In genomic region chr4:126850286-126850685, GRCh38 we compare ENCODE assay signal across 12 cellular contexts.
DNase-seq lines count a peak whose midpoint lies in the region; ATAC-seq, FAIRE-seq and TF ChIP-seq lines count a peak whose summit lies in the region.
"Had no signal": no experiment of that assay in that cellular context is flagged by ENCODE, and none has a peak within 500 bp of the region (broad histone marks: within the 10 kb centered on the region; RNA-seq: fewer than 3 reads in every experiment).

No MANE protein-coding gene starts in this region.

- FAIRE-seq in endothelial cell of umbilical vein (lab: Jason Lieb, UNC), result peak; percentile 50

- no peak overlapping the region for H3K9ac ChIP-seq in endothelial cell of umbilical vein (replicated peaks; ENCODE audit: extremely low read depth, insufficient read depth, low read length)
- H3K9ac ChIP-seq: BLaER1 had no signal

- no peak for TF ChIP-seq CTCF in endothelial cell of umbilical vein (IDR thresholded peaks at IDR 0.05; ENCODE audit: extremely low read depth in 1 of 2, insufficient read depth in 1 of 2, low read depth in 1 of 2, low read length in 2 of 2)
- TF ChIP-seq CTCF in Caco-2 (IDR thresholded peaks at IDR 0.05; ENCODE audit: insufficient read depth in 1 of 2, low read depth in 1 of 2, low read length in 1 of 2, severe bottlenecking in 1 of 2, unreplicated experiment in 1 of 2), result no peak

- dilution Hi-C loops in endothelial cell of umbilical vein (cut with MboI; ENCODE audit: extremely low pct_ligation_motif_present, low sequenced_read_pairs), result no loop called here

- DNase-seq in A172 (ENCODE audit: low spot score) (peak; percentile 98), NCI-H446 treated with DMSO at 0.1 percent for 48 hours (lab: John Stamatoyannopoulos, UW) (peak; percentile 22), endothelial cell of umbilical vein (ENCODE audit: low read depth, low spot score) (peak; percentile 71), Caco-2 (no peak), middle frontal gyrus (ENCODE audit: extremely low spot score, low spot score) (no peak), NCI-H2029 (lab: John Stamatoyannopoulos, UW) (no peak)
- DNase-seq in activated CD4-positive, alpha-beta T cell treated with anti-CD3 and anti-CD28 coated beads, Interleukin-2, amount 50 U/mL, for 48 hours, result no peak
- DNase-seq: left cardiac atrium, NCI-H748 treated with DMSO at 0.1 percent for 48 hours had no signal

- H3K4me3 ChIP-seq in endothelial cell of umbilical vein (replicated peaks in 1 of 3; ENCODE audit: insufficient read depth in 1 of 3, low read depth in 1 of 3, low read length in 3 of 3) (no peak overlapping the region), Caco-2 (ENCODE audit: low read depth, low read length) (no peak overlapping the region)
- H3K4me3 ChIP-seq: BLaER1, GM23338 had no signal

- H4K20me1 ChIP-seq in endothelial cell of umbilical vein (replicated peaks; ENCODE audit: control insufficient read depth, extremely low read depth, insufficient read depth, low read length), result no peaks in the 10 kb centered on the region
- H4K20me1 ChIP-seq: BLaER1 had no signal

- CTCF ChIA-PET in endothelial cell of umbilical vein (lab: Charles Lee) (interaction anchor here (1.0 kb wide), 1 partner anchor 9 kb away, joined by 7 read pairs; no protein-coding TSS in a partner anchor), Caco-2 (lab: Charles Lee) (no interaction called here)

- no peak overlapping the region for H3K4me3 Mint-ChIP-seq in Caco-2 (ENCODE audit: unreplicated experiment)
- H3K4me3 Mint-ChIP-seq: GM23338 had no signal

- no peak overlapping the region for H3K27ac Mint-ChIP-seq in Caco-2 (ENCODE audit: unreplicated experiment)
- H3K27ac Mint-ChIP-seq: GM23338 had no signal

- no peaks in the 10 kb centered on the region for H3K36me3 Mint-ChIP-seq in Caco-2 (ENCODE audit: insufficient read depth, unreplicated experiment)

- intact Hi-C loops in endothelial cell of umbilical vein (cut with micrococcal nuclease), result loop anchor here (1.0 to 10.0 kb wide), 3 partner anchors 72 to 1535 kb away; partner anchors contain the start of gene FAT4
- intact Hi-C loops in Caco-2 (cut with micrococcal nuclease; ENCODE audit: unreplicated experiment), result no loop called here

- H3K9me3 ChIP-seq in endothelial cell of umbilical vein (replicated peaks; ENCODE audit: control insufficient read depth, insufficient read depth, low read length) (no peaks in the 10 kb centered on the region), Caco-2 (no peaks in the 10 kb centered on the region)
- H3K9me3 ChIP-seq: BLaER1 had no signal

- no peaks in the 10 kb centered on the region for H3K27me3 Mint-ChIP-seq in Caco-2 (ENCODE audit: insufficient read depth, unreplicated experiment)

- TF ChIP-seq POLR2A in endothelial cell of umbilical vein (IDR thresholded peaks at IDR 0.05; ENCODE audit: low read depth, low read length), result no peak

- ATAC-seq in GM21786 (IDR thresholded peaks at IDR 0.05; ENCODE audit: unreplicated experiment), result peak; percentile 64
- ATAC-seq: GM23338 had no signal

- BruUV-seq in endothelial cell of umbilical vein (replicated peaks; lab: Mats Ljungman, UMichigan) (no TSS peak), Caco-2 (replicated peaks; lab: Mats Ljungman, UMichigan) (no TSS peak)

- no peak overlapping the region for H3K4me2 ChIP-seq in endothelial cell of umbilical vein (ENCODE audit: insufficient read depth, low read length)
- H3K4me2 ChIP-seq: BLaER1, GM23338 had no signal

- H3K36me3 ChIP-seq in endothelial cell of umbilical vein (ENCODE audit: control insufficient read depth in 2 of 2, extremely low read depth in 1 of 2, insufficient read depth in 2 of 2, low read length in 2 of 2) (no peaks in the 10 kb centered on the region), Caco-2 (ENCODE audit: control insufficient read depth, insufficient read depth, low read length) (no peaks in the 10 kb centered on the region)
- H3K36me3 ChIP-seq: BLaER1 had no signal

- no peaks in the 10 kb centered on the region for H3K4me1 Mint-ChIP-seq in Caco-2 (ENCODE audit: low read depth, unreplicated experiment)
- H3K4me1 Mint-ChIP-seq: GM23338 had no signal

- POLR2A ChIA-PET in endothelial cell of umbilical vein (lab: Charles Lee) (no interaction called here), Caco-2 (lab: Charles Lee) (no interaction called here)

- H3K27me3 ChIP-seq in endothelial cell of umbilical vein (ENCODE audit: control insufficient read depth in 2 of 2, insufficient read depth in 2 of 2, low read length in 2 of 2) (no peaks in the 10 kb centered on the region), Caco-2 (replicated peaks; ENCODE audit: control insufficient read depth, insufficient read depth, low read length) (no peaks in the 10 kb centered on the region)
- H3K27me3 ChIP-seq: BLaER1 had no signal

- H3K4me1 ChIP-seq in endothelial cell of umbilical vein (ENCODE audit: control insufficient read depth, extremely low read depth, insufficient read depth, low read length) (peaks cover 11% of the 10 kb centered on the region), Caco-2 (no peaks in the 10 kb centered on the region)
- H3K4me1 ChIP-seq: BLaER1 had no signal

- H3K27ac ChIP-seq in endothelial cell of umbilical vein (ENCODE audit: insufficient read depth, low read depth, low read length), result no peak overlapping the region
- H3K27ac ChIP-seq: BLaER1 had no signal

- H3K9me1 ChIP-seq in endothelial cell of umbilical vein (replicated peaks; ENCODE audit: control insufficient read depth, extremely low read depth, insufficient read depth, low read length), result no peaks in the 10 kb centered on the region

- H3K79me2 ChIP-seq in endothelial cell of umbilical vein (ENCODE audit: control insufficient read depth, insufficient read depth, low read length), result no peaks in the 10 kb centered on the region

- H3K9me3 Mint-ChIP-seq in Caco-2 (ENCODE audit: unreplicated experiment), result no peaks in the 10 kb centered on the region

- H2AFZ ChIP-seq in endothelial cell of umbilical vein (ENCODE audit: low read depth, low read length), result no peak overlapping the region
- H2AFZ ChIP-seq: GM23338 had no signal

TF ChIP-seq in endothelial cell of umbilical vein, 7 proteins besides CTCF, POLR2A, EP300 and RAD21:
- peak; percentile 88 for TF ChIP-seq JUN (IDR thresholded peaks at IDR 0.05; ENCODE audit: borderline replicate concordance, insufficient read depth, insufficient read length, low read depth)
- TF ChIP-seq POLR2AphosphoS5 (IDR thresholded peaks at IDR 0.05; ENCODE audit: insufficient read depth, low read depth, low read length), result peak; percentile 88
- TF ChIP-seq EZH2 (IDR thresholded peaks at IDR 0.05; ENCODE audit: borderline replicate concordance, low read depth, low read length, severe bottlenecking), result no peak
- no peak for TF ChIP-seq MYC (IDR thresholded peaks at IDR 0.05; ENCODE audit: low read depth, low read length)
- TF ChIP-seq FOS (IDR thresholded peaks at IDR 0.05; ENCODE audit: borderline replicate concordance, insufficient read depth, low read length), result peak; percentile 99
- TF ChIP-seq GATA2 (IDR thresholded peaks at IDR 0.05; ENCODE audit: insufficient read depth, insufficient read length, low read depth, low read length), result peak; percentile 76
- TF ChIP-seq, protein P1, sequence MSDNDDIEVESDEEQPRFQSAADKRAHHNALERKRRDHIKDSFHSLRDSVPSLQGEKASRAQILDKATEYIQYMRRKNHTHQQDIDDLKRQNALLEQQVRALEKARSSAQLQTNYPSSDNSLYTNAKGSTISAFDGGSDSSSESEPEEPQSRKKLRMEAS (IDR thresholded peaks at IDR 0.05; ENCODE audit: insufficient read depth, insufficient read length), result no peak
TF ChIP-seq in endothelial cell of umbilical vein: peak in this region for 4.

Comparison
In these comparisons a context has a peak if more than half of its experiments do, and no peak if none do; other contexts are left out.
1. DNase-seq: peak in A172 (single experiment), NCI-H446 treated with DMSO at 0.1 percent for 48 hours (single experiment) and endothelial cell of umbilical vein (single experiment); none in Caco-2 (0 of 2), activated CD4-positive, alpha-beta T cell treated with anti-CD3 and anti-CD28 coated beads, Interleukin-2, amount 50 U/mL, for 48 hours (0 of 2), middle frontal gyrus (single experiment) and NCI-H2029 (single experiment).